ENCODE assay signal across 26 cellular contexts in genomic region chr2:88125924-88126771, GRCh38. TPM values are rescaled to one million over a fixed set of nuclear protein-coding genes. Genes with fewer than 3 reads are reported as not detected.
DNase-seq lines count a peak whose midpoint lies in the region; ATAC-seq, FAIRE-seq and TF ChIP-seq lines count a peak whose summit lies in the region.
"Had no signal": no experiment of that assay in that cellular context is flagged by ENCODE, and none has a peak within 500 bp of the region (broad histone marks: within the 10 kb centered on the region; RNA-seq: fewer than 3 reads in every experiment).

No MANE protein-coding gene starts in this region.

- TF ChIP-seq EP300 in esophagus muscularis mucosa (IDR thresholded peaks at IDR 0.05), result no peak

- TF ChIP-seq CTCF in IMR-90 (conservative IDR thresholded peaks at IDR 0.05; ENCODE audit: low read depth, low read length) (no peak), esophagus muscularis mucosa (IDR thresholded peaks at IDR 0.05) (no peak), mucosa of descending colon (IDR thresholded peaks at IDR 0.05) (no peak)

- no peak for TF ChIP-seq RAD21 in IMR-90 (IDR thresholded peaks at IDR 0.05; ENCODE audit: low read length)

- no peak overlapping the region for H4K5ac ChIP-seq in IMR-90 (ENCODE audit: low read depth, low read length)

- no peak overlapping the region for H2BK120ac ChIP-seq in IMR-90 (ENCODE audit: low read depth, low read length)

- CTCF ChIA-PET in IMR-90 (lab: Yijun Ruan, JAX), result no interaction called here

- no peak overlapping the region for H2BK20ac ChIP-seq in IMR-90 (ENCODE audit: low read depth, low read length)

- no peak overlapping the region for H3K18ac ChIP-seq in IMR-90 (ENCODE audit: low read depth, low read length)

- no peaks in the 10 kb centered on the region for H3K9me1 ChIP-seq in IMR-90 (ENCODE audit: insufficient read depth, low read length)

- no CpG with 5 or more reads among the region's 11 CpGs for WGBS in IMR-90 (ENCODE audit: extremely low coverage in 2 of 2, insufficient read length in 1 of 2), 2 experiments
- 83% methylated on average over 11 of the region's 11 CpGs for whole genome bisulfite sequencing in esophagus muscularis mucosa
- WGBS in small intestine, 3 donors, result 74 to 86% (median 80%) methylated on average over 11 of the region's 11 CpGs

- no peak overlapping the region for H3K4ac ChIP-seq in IMR-90 (ENCODE audit: low read depth, low read length)

- H3K14ac ChIP-seq in IMR-90 (replicated peaks; ENCODE audit: low read depth, low read length), result no peak overlapping the region

- H3K27ac ChIP-seq in IMR-90 (ENCODE audit: insufficient read depth, low read length) (no peak overlapping the region), esophagus muscularis mucosa (replicated peaks in 1 of 4) (no peak overlapping the region), small intestine (ENCODE audit: low read depth in 1 of 2, low read length in 1 of 2) (peak overlapping the region; percentile 86 to 90), SJCRH30 (no peak overlapping the region)
- H3K27ac ChIP-seq: BLaER1, KMS-11 had no signal

- no peak overlapping the region for H3K56ac ChIP-seq in IMR-90 (ENCODE audit: extremely low read depth, insufficient read depth, low read length)

- in situ Hi-C loops in IMR-90 (cut with MboI; ENCODE audit: low sequenced_read_pairs), result no loop called here

- H2BK5ac ChIP-seq in IMR-90 (ENCODE audit: low read depth, low read length, poor library complexity, severe bottlenecking), result no peak overlapping the region

- no peak for DNase-seq in IMR-90
- DNase-seq in esophagus muscularis mucosa (ENCODE audit: extremely low spot score), result peak; percentile 82
- DNase-seq in mucosa of descending colon, result no peak
- DNase-seq in small intestine, result peak; percentile 10
- DNase-seq in NCI-H510A (lab: John Stamatoyannopoulos, UW), result no peak
- DNase-seq in SJCRH30, result no peak
- DNase-seq in NCI-H187 treated with DMSO at 0.1 percent for 48 hours (lab: John Stamatoyannopoulos, UW), result no peak
- DNase-seq: CD4-positive, CD25-positive, alpha-beta regulatory T cell; DMS53; GOT3; HFFc6; MM.1S; NCI-H2029 treated with DMSO at 0.1 percent for 48 hours; NCI-H446 treated with DMSO at 0.1 percent for 48 hours; NCI-H526 treated with DMSO at 0.1 percent for 48 hours; SHP77 treated with DMSO at 0.1 percent for 48 hours had no signal

- H3K4me1 ChIP-seq in IMR-90 (ENCODE audit: control insufficient read depth, insufficient read depth, low read length) (no peaks in the 10 kb centered on the region), esophagus muscularis mucosa (no peaks in the 10 kb centered on the region), mucosa of descending colon (ENCODE audit: low read depth) (peaks cover 22% of the 10 kb centered on the region), small intestine (ENCODE audit: control insufficient read depth in 2 of 2, insufficient read depth in 1 of 2, low read depth in 1 of 2, low read length in 1 of 2) (peaks cover 0 to 14% of the 10 kb centered on the region in 2 donors), SJCRH30 (no peaks in the 10 kb centered on the region)
- H3K4me1 ChIP-seq: BLaER1, HAP-1 had no signal

- H4K91ac ChIP-seq in IMR-90 (ENCODE audit: insufficient read depth, low read depth, low read length), result no peak overlapping the region

- no peaks in the 10 kb centered on the region for H4K20me1 ChIP-seq in IMR-90 (ENCODE audit: insufficient read depth, low read length)
- H4K20me1 ChIP-seq: BLaER1 had no signal

- H3K23ac ChIP-seq in IMR-90 (ENCODE audit: low read depth, low read length), result no peak overlapping the region

- dilution Hi-C loops in IMR-90 (cut with HindIII; ENCODE audit: low sequenced_read_pairs, unreplicated experiment), result no loop called here

- H4K8ac ChIP-seq in IMR-90 (ENCODE audit: low read depth in 2 of 2, low read length in 2 of 2), result no peak overlapping the region

- BruUV-seq in IMR-90 (replicated peaks; lab: Mats Ljungman, UMichigan), result no TSS peak

- no peak overlapping the region for H3K4me2 ChIP-seq in IMR-90 (ENCODE audit: low read depth, low read length)
- H3K4me2 ChIP-seq: BLaER1, KMS-11 had no signal

- H3K9ac ChIP-seq in IMR-90 (ENCODE audit: low read depth, low read length), result no peak overlapping the region
- H3K9ac ChIP-seq: BLaER1, KMS-11 had no signal

- H3K79me1 ChIP-seq in IMR-90 (ENCODE audit: low read depth in 1 of 2, low read length in 2 of 2), result no peaks in the 10 kb centered on the region

- H2AK5ac ChIP-seq in IMR-90 (ENCODE audit: low read depth, low read length), result no peak overlapping the region

- H3K27me3 ChIP-seq in IMR-90 (ENCODE audit: control insufficient read depth, insufficient read depth, low read length) (peaks cover 7% of the 10 kb centered on the region), esophagus muscularis mucosa (no peaks in the 10 kb centered on the region), small intestine (ENCODE audit: control insufficient read depth in 2 of 2, insufficient read depth in 2 of 2, low read length in 2 of 2) (peaks cover 0 to 1% of the 10 kb centered on the region in 2 donors), SJCRH30 (peaks cover 10% of the 10 kb centered on the region; the same call in 1 of the 2 replicates)
- H3K27me3 ChIP-seq: BLaER1 had no signal

- H3K4me3 ChIP-seq in IMR-90 (ENCODE audit: insufficient read depth, low read depth, low read length) (no peak overlapping the region), esophagus muscularis mucosa (no peak overlapping the region), mucosa of descending colon (peak overlapping the region; percentile 22), small intestine (ENCODE audit: low read depth in 1 of 2, low read length in 2 of 2) (peak overlapping the region in 1 of 2 donors; percentile 77), SJCRH30 (no peak overlapping the region)
- H3K4me3 ChIP-seq: BLaER1, HAP-1 had no signal

- H3K36me3 ChIP-seq in IMR-90 (ENCODE audit: control insufficient read depth, insufficient read depth, low read length) (no peaks in the 10 kb centered on the region), esophagus muscularis mucosa (no peaks in the 10 kb centered on the region), mucosa of descending colon (ENCODE audit: low read depth) (no peaks in the 10 kb centered on the region), small intestine (ENCODE audit: control insufficient read depth in 2 of 2, insufficient read depth in 2 of 2, low read length in 2 of 2) (peaks cover 0 to 10% of the 10 kb centered on the region in 2 donors), SJCRH30 (no peaks in the 10 kb centered on the region)
- H3K36me3 ChIP-seq: BLaER1, HAP-1 had no signal

- ATAC-seq in IMR-90 (ENCODE audit: low read depth) (no peak), mucosa of descending colon (no peak)
- ATAC-seq: SK-N-SH treated with all-trans-retinoic acid at 6 μM for 48 hours had no signal

- no peaks in the 10 kb centered on the region for H3K9me3 ChIP-seq in IMR-90 (ENCODE audit: control insufficient read depth, insufficient read depth, low read length)
- H3K9me3 ChIP-seq in esophagus muscularis mucosa, result no peaks in the 10 kb centered on the region
- H3K9me3 ChIP-seq in mucosa of descending colon, result no peaks in the 10 kb centered on the region
- H3K9me3 ChIP-seq in small intestine (ENCODE audit: control insufficient read depth, low read depth), result no peaks in the 10 kb centered on the region
- no peaks in the 10 kb centered on the region for H3K9me3 ChIP-seq in SJCRH30 (replicated peaks)
- H3K9me3 ChIP-seq: BLaER1, HAP-1 had no signal

- TF ChIP-seq POLR2A in IMR-90 (IDR thresholded peaks at IDR 0.05; ENCODE audit: low read depth, low read length) (no peak), esophagus muscularis mucosa (IDR thresholded peaks at IDR 0.05; ENCODE audit: low read depth) (no peak)

- peak overlapping the region; percentile 11 for H2AFZ ChIP-seq in IMR-90 (replicated peaks; ENCODE audit: low read length, poor library complexity)

- no peak overlapping the region for H2AK9ac ChIP-seq in IMR-90 (replicated peaks; ENCODE audit: low read depth, low read length, poor library complexity)

- H2BK15ac ChIP-seq in IMR-90 (ENCODE audit: low read depth, low read length), result no peak overlapping the region

- intact Hi-C loops in IMR-90 (cut with micrococcal nuclease), result no loop called here
- intact Hi-C loops in esophagus muscularis mucosa (cut with DNase I), result no loop called here
- intact Hi-C loops in mucosa of descending colon (cut with DNase I, micrococcal nuclease), result no loop called here

- no peak for FAIRE-seq in small intestine (lab: Jason Lieb, UNC)
- FAIRE-seq: A204.1, GM18507 had no signal

- POLR2A ChIA-PET in IMR-90 (lab: Charles Lee; ENCODE audit: unreplicated experiment), result no interaction called here

TF ChIP-seq in IMR-90, 13 proteins besides CTCF, POLR2A, EP300 and RAD21 (continues in another document):
- TF ChIP-seq CHD1 (IDR thresholded peaks at IDR 0.05; ENCODE audit: low read depth, low read length) (no peak), SMC3 (IDR thresholded peaks at IDR 0.05; ENCODE audit: low read depth, low read length) (no peak), RCOR1 (IDR thresholded peaks at IDR 0.05; ENCODE audit: insufficient replicate concordance, low read length) (no peak)

RNA-seq across cellular contexts. Expression of gene FABP1, which starts 1.7 kb away (rescaled TPM):
- total RNA-seq in IMR-90 (2012; rRNA removed) (not detected in 2 replicates), esophagus muscularis mucosa (1 to 10 TPM in 1 of 4 donors, not detected in 3; 3.0 TPM), mucosa of descending colon (1,000 to 10,000 TPM in 2 of 3 donors, 100 to 1,000 TPM in 1; 768 to 5,199 (median 1,319) TPM)
- polyA plus RNA-seq in IMR-90 (2012; rRNA removed) (not detected in 2 replicates), small intestine (over 10,000 TPM in 2 of 3 donors, 1,000 to 10,000 TPM in 1; 3,082 to 23,034 (median 10,168) TPM)
- polyA plus RNA-seq in IMR-90 (2012; cell fraction: cytosol; rRNA removed), result not detected in 2 replicates
- polyA plus RNA-seq in IMR-90 (2012; cell fraction: nucleus; rRNA removed; ENCODE audit: low replicate concordance), result not detected in 2 replicates
- 0.32 TPM in 1 of 2 replicates, not detected in the other for total RNA-seq in SJCRH30 (2014; rRNA removed; shearing (Covaris generic))
- total RNA-seq: CD4-positive, CD25-positive, alpha-beta regulatory T cell; Daoy; G401; HFFc6 had no signal
- polyA plus RNA-seq: AG04450; CD4-positive, CD25-positive, alpha-beta regulatory T cell; IgD-negative memory B cell had no signal

RNA-seq across cellular contexts. Expression of gene THNSL2, which starts 44.0 kb away (rescaled TPM):
- total RNA-seq in IMR-90 (2012; rRNA removed), result not detected in 2 replicates
- polyA plus RNA-seq in IMR-90 (2012; rRNA removed), result not detected in 2 replicates
- not detected in 2 replicates for polyA plus RNA-seq in IMR-90 (2012; cell fraction: cytosol; rRNA removed)
- polyA plus RNA-seq in IMR-90 (2012; cell fraction: nucleus; rRNA removed; ENCODE audit: low replicate concordance), result 0.03 and 0.05 TPM in 2 replicates
- total RNA-seq in esophagus muscularis mucosa, result 10 to 100 TPM in 3 of 4 donors, 1 to 10 TPM in 1; 2.1 to 40.0 (median 29.4) TPM
- total RNA-seq in mucosa of descending colon, result 10 to 100 TPM; 16.8 to 33.3 (median 16.8) TPM
- polyA plus RNA-seq in small intestine, result 10 to 100 TPM; 17.2 to 40.5 (median 25.7) TPM
- total RNA-seq in SJCRH30 (2014; rRNA removed; shearing (Covaris generic)), result not detected in 2 replicates
- total RNA-seq: Daoy, G401, HFFc6 had no signal

RNA-seq across cellular contexts. Expression of gene SMYD1, which starts 58.5 kb away (rescaled TPM):
- total RNA-seq in IMR-90 (2012; rRNA removed) (not detected in 2 replicates), esophagus muscularis mucosa (10 to 100 TPM in 3 of 4 donors, 1 to 10 TPM in 1; 4.2 to 26.1 (median 14.9) TPM), mucosa of descending colon (10 to 100 TPM in 1 of 3 donors, 1 to 10 TPM in 1, not detected in 1; 1.0 to 10.7 TPM)
- polyA plus RNA-seq in IMR-90 (2012; rRNA removed) (not detected in 2 replicates), small intestine (1 to 10 TPM in 1 of 3 donors, under 1 TPM in 1, not detected in 1; 0.34 to 1.6 TPM)
- not detected in 2 replicates for polyA plus RNA-seq in IMR-90 (2012; cell fraction: cytosol; rRNA removed)
- polyA plus RNA-seq in IMR-90 (2012; cell fraction: nucleus; rRNA removed; ENCODE audit: low replicate concordance), result not detected in 2 replicates
- 2.3 and 2.4 TPM in 2 replicates for total RNA-seq in SJCRH30 (2014; rRNA removed; shearing (Covaris generic))
- total RNA-seq: CD4-positive, CD25-positive, alpha-beta regulatory T cell; Daoy; G401; HFFc6 had no signal
- polyA plus RNA-seq: AG04450; CD4-positive, CD25-positive, alpha-beta regulatory T cell; IgD-negative memory B cell had no signal

Comparison
In these comparisons a context has a peak if more than half of its experiments do, and no peak if none do; other contexts are left out.
1. DNase-seq: peak in esophagus muscularis mucosa (single experiment) and small intestine (single experiment); none in IMR-90 (single experiment), mucosa of descending colon (0 of 3), NCI-H510A (single experiment), SJCRH30 (0 of 2) and NCI-H187 treated with DMSO at 0.1 percent for 48 hours (single experiment).
2. H3K27ac ChIP-seq: peak in small intestine (2 of 2); none in IMR-90 (single experiment), esophagus muscularis mucosa (0 of 4) and SJCRH30 (single experiment).
3. RNA of gene FABP1, which starts 1.7 kb away (total RNA-seq): 768 to 5,199 TPM in mucosa of descending colon; 0.32 TPM in SJCRH30, not detected in IMR-90 and 3.0 TPM in esophagus muscularis mucosa; every median in the first group is over 100 times any median in the second.